ENCODE assay signal across 18 cellular contexts in genomic region chr21:42384999-42385398, GRCh38. TPM values are rescaled to one million over a fixed set of nuclear protein-coding genes. Genes with fewer than 3 reads are reported as not detected.
DNase-seq lines count a peak whose midpoint lies in the region; ATAC-seq and TF ChIP-seq lines count a peak whose summit lies in the region.
"Had no signal": no experiment of that assay in that cellular context is flagged by ENCODE, and none has a peak within 500 bp of the region (broad histone marks: within the 10 kb centered on the region; RNA-seq: fewer than 3 reads in every experiment).

No MANE protein-coding gene starts in this region.

- TF ChIP-seq CTCF in Peyer's patch (IDR thresholded peaks at IDR 0.05) (no peak), transverse colon (IDR thresholded peaks at IDR 0.05) (no peak)

- H3K36me3 Mint-ChIP-seq in activated CD4-positive, alpha-beta T cell treated with anti-CD3 and anti-CD28 coated beads, Interleukin-2, amount 10 ng/mL, durations not matched to agents 7 days and 5 days (ENCODE audit: low read depth), result peaks cover 45% of the 10 kb centered on the region
- H3K36me3 Mint-ChIP-seq in effector memory CD8-positive, alpha-beta T cell (ENCODE audit: insufficient read depth), result peaks cover 7% of the 10 kb centered on the region
- peaks cover 29 to 45% of the 10 kb centered on the region in 2 donors for H3K36me3 Mint-ChIP-seq in activated T-cell treated with anti-CD3 and anti-CD28 coated beads, Interleukin-2, amount 50 U/mL, for 72 hours (ENCODE audit: insufficient read depth in 2 of 2)

- H3K4me3 Mint-ChIP-seq in activated CD4-positive, alpha-beta T cell treated with anti-CD3 and anti-CD28 coated beads, Interleukin-2, amount 10 ng/mL, durations not matched to agents 7 days and 5 days, result peak overlapping the region; percentile 4
- H3K4me3 Mint-ChIP-seq in effector memory CD8-positive, alpha-beta T cell, result peak overlapping the region in 1 of 2 donors; percentile 7
- H3K4me3 Mint-ChIP-seq in activated T-cell treated with anti-CD3 and anti-CD28 coated beads, Interleukin-2, amount 50 U/mL, for 72 hours, result no peak overlapping the region
- H3K4me3 Mint-ChIP-seq: activated T-helper 17 cell treated with anti-CD3 and anti-CD28 coated beads, Interleukin-2, amount 50 U/mL, for 72 hours had no signal

- H3K4me3 ChIP-seq in Peyer's patch, result no peak overlapping the region
- no peak overlapping the region for H3K4me3 ChIP-seq in transverse colon
- H3K4me3 ChIP-seq: SJSA1 had no signal

- no peaks in the 10 kb centered on the region for H3K27me3 ChIP-seq in Peyer's patch
- no peaks in the 10 kb centered on the region for H3K27me3 ChIP-seq in transverse colon
- H3K27me3 ChIP-seq: SJSA1 had no signal

- H3K27ac Mint-ChIP-seq in activated CD4-positive, alpha-beta T cell treated with anti-CD3 and anti-CD28 coated beads, Interleukin-2, amount 10 ng/mL, durations not matched to agents 7 days and 5 days, result no peak overlapping the region
- H3K27ac Mint-ChIP-seq in effector memory CD8-positive, alpha-beta T cell, result peak overlapping the region; percentile 67 to 78
- H3K27ac Mint-ChIP-seq in activated T-cell treated with anti-CD3 and anti-CD28 coated beads, Interleukin-2, amount 50 U/mL, for 72 hours, result no peak overlapping the region
- H3K27ac Mint-ChIP-seq: activated T-helper 17 cell treated with anti-CD3 and anti-CD28 coated beads, Interleukin-2, amount 50 U/mL, for 72 hours had no signal

- intact Hi-C loops in transverse colon (cut with DNase I; ENCODE audit: low total_unique reads), result no loop called here

- H3K4me1 Mint-ChIP-seq in activated CD4-positive, alpha-beta T cell treated with anti-CD3 and anti-CD28 coated beads, Interleukin-2, amount 10 ng/mL, durations not matched to agents 7 days and 5 days, result peaks cover 64% of the 10 kb centered on the region
- H3K4me1 Mint-ChIP-seq in effector memory CD8-positive, alpha-beta T cell (ENCODE audit: low read depth in 2 of 2), result peaks cover 6 to 26% of the 10 kb centered on the region in 2 donors
- peaks cover 58% of the 10 kb centered on the region for H3K4me1 Mint-ChIP-seq in activated T-cell treated with anti-CD3 and anti-CD28 coated beads, Interleukin-2, amount 50 U/mL, for 72 hours (ENCODE audit: low read depth)

- H3K9me3 ChIP-seq in Peyer's patch (peaks cover 0 to 4% (median 0%) of the 10 kb centered on the region in 4 donors), transverse colon (no peaks in the 10 kb centered on the region)

- POLR2A ChIA-PET in activated CD4-positive, alpha-beta T cell treated with anti-CD3 and anti-CD28 coated beads, Interleukin-2, amount 10 ng/mL, durations not matched to agents 7 days and 5 days (lab: Charles Lee), result no interaction called here

- CTCF ChIA-PET in activated CD4-positive, alpha-beta T cell treated with anti-CD3 and anti-CD28 coated beads, Interleukin-2, amount 10 ng/mL, durations not matched to agents 7 days and 5 days (lab: Charles Lee), result interaction anchor here (1.3 to 1.4 kb wide), 2 partner anchors 11 to 19 kb away, joined by 4 to 5 read pairs; partner anchors contain the start of gene UBASH3A

- H3K27ac ChIP-seq in Peyer's patch (peak overlapping the region in 2 of 4 donors; percentile 54 to 77), transverse colon (peak overlapping the region; percentile 13 to 75 (median 60))
- H3K27ac ChIP-seq: SJSA1 had no signal

- H3K4me1 ChIP-seq in Peyer's patch (peaks cover 0 to 16% (median 4%) of the 10 kb centered on the region in 4 donors), transverse colon (peaks cover 3 to 21% (median 6%) of the 10 kb centered on the region in 4 donors)
- H3K4me1 ChIP-seq: SJSA1 had no signal

- no peak for DNase-seq in activated CD4-positive, alpha-beta T cell treated with anti-CD3 and anti-CD28 coated beads, Interleukin-2, amount 10 ng/mL, durations not matched to agents 7 days and 5 days
- no peak for DNase-seq in activated CD4-positive, alpha-beta T cell treated with anti-CD3 and anti-CD28 coated beads for 1 hour
- DNase-seq in Peyer's patch (peak in 2 of 3 donors; percentile 58 to 78), transverse colon (peak; percentile 70), retina (no peak)
- no peak for DNase-seq in effector memory CD8-positive, alpha-beta T cell
- DNase-seq in activated T-cell treated with anti-CD3 and anti-CD28 coated beads, Interleukin-2, amount 50 U/mL, for 72 hours, result no peak
- DNase-seq: activated CD4-positive, CD25-positive, alpha-beta regulatory T cell treated with anti-CD3 and anti-CD28 coated beads, Interleukin-2, amount 50 U/mL, for 72 hours; DMS53; H7; mesenchymal stem cell; NCI-H2081; NK-92 treated with Interleukin-12 subunit alpha and Interleukin-12 subunit beta, amount 100 ng/mL, for 24 hours had no signal

- no peaks in the 10 kb centered on the region for H3K36me3 ChIP-seq in Peyer's patch
- H3K36me3 ChIP-seq in transverse colon, result no peaks in the 10 kb centered on the region
- H3K36me3 ChIP-seq: SJSA1 had no signal

- WGBS in transverse colon (ENCODE audit: low coverage in 1 of 2), 2 donors, result 67% methylated on average over 3 of the region's 3 CpGs; no CpG with 5 or more reads in 1 of the 2 donors

- no peak for TF ChIP-seq POLR2A in Peyer's patch (IDR thresholded peaks at IDR 0.05)
- TF ChIP-seq POLR2A in transverse colon (IDR thresholded peaks at IDR 0.05), result no peak

- peaks cover 15% of the 10 kb centered on the region for H3K9me3 Mint-ChIP-seq in activated CD4-positive, alpha-beta T cell treated with anti-CD3 and anti-CD28 coated beads, Interleukin-2, amount 10 ng/mL, durations not matched to agents 7 days and 5 days
- H3K9me3 Mint-ChIP-seq in effector memory CD8-positive, alpha-beta T cell, result peaks cover 0 to 1% of the 10 kb centered on the region in 2 donors
- H3K9me3 Mint-ChIP-seq in activated T-cell treated with anti-CD3 and anti-CD28 coated beads, Interleukin-2, amount 50 U/mL, for 72 hours, result peaks cover 7 to 13% of the 10 kb centered on the region in 2 donors

- in situ Hi-C loops in transverse colon (cut with MboI; ENCODE audit: low pct_ligation_motif_present in 1 of 4, low pct_unique_long_range_greater_than_20kb in 1 of 4, low sequenced_read_pairs in 3 of 4), result loop anchor here in 1 of 4 donors (10.0 kb wide), 1 partner anchor 60 kb away; no protein-coding TSS in a partner anchor

- TF ChIP-seq EP300 in transverse colon (IDR thresholded peaks at IDR 0.05; ENCODE audit: low read depth), result no peak

- no peaks in the 10 kb centered on the region for H3K27me3 Mint-ChIP-seq in activated CD4-positive, alpha-beta T cell treated with anti-CD3 and anti-CD28 coated beads, Interleukin-2, amount 10 ng/mL, durations not matched to agents 7 days and 5 days
- H3K27me3 Mint-ChIP-seq in effector memory CD8-positive, alpha-beta T cell, result no peaks in the 10 kb centered on the region
- H3K27me3 Mint-ChIP-seq in activated T-cell treated with anti-CD3 and anti-CD28 coated beads, Interleukin-2, amount 50 U/mL, for 72 hours (ENCODE audit: low read depth), result no peaks in the 10 kb centered on the region
- H3K27me3 Mint-ChIP-seq: activated T-helper 17 cell treated with anti-CD3 and anti-CD28 coated beads, Interleukin-2, amount 50 U/mL, for 72 hours had no signal

- no peak for ATAC-seq in effector memory CD8-positive, alpha-beta T cell (replicated peaks)
- no peak for ATAC-seq in activated T-cell treated with anti-CD3 and anti-CD28 coated beads, Interleukin-2, amount 50 U/mL, for 72 hours (replicated peaks in 1 of 2)
- ATAC-seq in HG03196 (IDR thresholded peaks at IDR 0.05; ENCODE audit: unreplicated experiment), result no peak
- ATAC-seq: activated T-helper 17 cell treated with anti-CD3 and anti-CD28 coated beads, Interleukin-2, amount 50 U/mL, for 72 hours had no signal

RNA-seq across cellular contexts. Expression of gene TMPRSS3, which starts 10.9 kb away (rescaled TPM):
- 1 to 10 TPM; 7.4 to 8.9 TPM for total RNA-seq in activated CD4-positive, alpha-beta T cell treated with anti-CD3 and anti-CD28 coated beads, Interleukin-2, amount 10 ng/mL, durations not matched to agents 7 days and 5 days
- total RNA-seq in Peyer's patch (1 to 10 TPM in 1 of 4 donors, under 1 TPM in 1, not detected in 2; 0.54 to 2.5 TPM), transverse colon (1 to 10 TPM in 1 of 4 donors, under 1 TPM in 1, not detected in 2; 0.68 to 1.3 TPM)
- total RNA-seq in activated T-cell treated with anti-CD3 and anti-CD28 coated beads, Interleukin-2, amount 50 U/mL, for 72 hours, result 10 to 100 TPM; 57.1 to 91.9 TPM
- total RNA-seq: H7, osteoblast, skeletal muscle tissue had no signal

RNA-seq across cellular contexts. Expression of gene TFF1, which starts 18.7 kb away (rescaled TPM):
- total RNA-seq in activated CD4-positive, alpha-beta T cell treated with anti-CD3 and anti-CD28 coated beads, Interleukin-2, amount 10 ng/mL, durations not matched to agents 7 days and 5 days, result not detected
- total RNA-seq in Peyer's patch, result 100 to 1,000 TPM in 2 of 4 donors, 10 to 100 TPM in 1, not detected in 1; 32.4 to 136 (median 103) TPM
- 10 to 100 TPM in 2 of 4 donors, 1 to 10 TPM in 1, not detected in 1; 8.6 to 45.3 (median 25.8) TPM for total RNA-seq in transverse colon
- 1 to 10 TPM in 1 of 2 donors, under 1 TPM in 1; 0.97 to 1.7 TPM for total RNA-seq in activated T-cell treated with anti-CD3 and anti-CD28 coated beads, Interleukin-2, amount 50 U/mL, for 72 hours
- total RNA-seq: activated T-helper 17 cell treated with anti-CD3 and anti-CD28 coated beads, Interleukin-2, amount 50 U/mL, for 72 hours; H7; osteoblast; SJSA1; skeletal muscle tissue had no signal

RNA-seq across cellular contexts. Expression of gene UBASH3A, which starts 18.7 kb away (rescaled TPM):
- 10 to 100 TPM; 77.4 to 83.7 TPM for total RNA-seq in activated CD4-positive, alpha-beta T cell treated with anti-CD3 and anti-CD28 coated beads, Interleukin-2, amount 10 ng/mL, durations not matched to agents 7 days and 5 days
- total RNA-seq in Peyer's patch (10 to 100 TPM in 1 of 4 donors, 1 to 10 TPM in 3; 3.9 to 14.0 (median 5.3) TPM), transverse colon (1 to 10 TPM in 1 of 4 donors, under 1 TPM in 2, not detected in 1; 0.37 to 3.0 (median 0.82) TPM)
- 10 to 100 TPM; 54.5 to 57.4 TPM for total RNA-seq in activated T-cell treated with anti-CD3 and anti-CD28 coated beads, Interleukin-2, amount 50 U/mL, for 72 hours
- total RNA-seq: H7, osteoblast, SJSA1 had no signal

RNA-seq across cellular contexts. Expression of gene TFF2, which starts 34.2 kb away (rescaled TPM):
- total RNA-seq in activated CD4-positive, alpha-beta T cell treated with anti-CD3 and anti-CD28 coated beads, Interleukin-2, amount 10 ng/mL, durations not matched to agents 7 days and 5 days, result not detected
- total RNA-seq in Peyer's patch, result 1 to 10 TPM in 1 of 4 donors, not detected in 3; 6.7 TPM
- total RNA-seq in transverse colon, result under 1 TPM in 1 of 4 donors, not detected in 3; 0.68 TPM
- not detected for total RNA-seq in activated T-cell treated with anti-CD3 and anti-CD28 coated beads, Interleukin-2, amount 50 U/mL, for 72 hours
- total RNA-seq: activated T-helper 17 cell treated with anti-CD3 and anti-CD28 coated beads, Interleukin-2, amount 50 U/mL, for 72 hours; H7; osteoblast; SJSA1; skeletal muscle tissue had no signal

Comparison
In these comparisons a context has a peak if more than half of its experiments do, and no peak if none do; other contexts are left out.
1. DNase-seq: peak in Peyer's patch (2 of 3) and transverse colon (single experiment); none in activated CD4-positive, alpha-beta T cell treated with anti-CD3 and anti-CD28 coated beads, Interleukin-2, amount 10 ng/mL, durations not matched to agents 7 days and 5 days (single experiment), activated CD4-positive, alpha-beta T cell treated with anti-CD3 and anti-CD28 coated beads for 1 hour (single experiment), effector memory CD8-positive, alpha-beta T cell (0 of 3), retina (single experiment) and activated T-cell treated with anti-CD3 and anti-CD28 coated beads, Interleukin-2, amount 50 U/mL, for 72 hours (0 of 2).
2. H3K27ac Mint-ChIP-seq: peak in effector memory CD8-positive, alpha-beta T cell (2 of 2); none in activated CD4-positive, alpha-beta T cell treated with anti-CD3 and anti-CD28 coated beads, Interleukin-2, amount 10 ng/mL, durations not matched to agents 7 days and 5 days (single experiment) and activated T-cell treated with anti-CD3 and anti-CD28 coated beads, Interleukin-2, amount 50 U/mL, for 72 hours (single experiment).
3. RNA of gene TMPRSS3, which starts 10.9 kb away (total RNA-seq): 57.1 to 91.9 TPM in activated T-cell treated with anti-CD3 and anti-CD28 coated beads, Interleukin-2, amount 50 U/mL, for 72 hours; 7.4 to 8.9 TPM in activated CD4-positive, alpha-beta T cell treated with anti-CD3 and anti-CD28 coated beads, Interleukin-2, amount 10 ng/mL, durations not matched to agents 7 days and 5 days, 0.68 to 1.3 TPM in transverse colon and 0.54 to 2.5 TPM in Peyer's patch; every median in the first group is over 4 times any median in the second.